8 cellular contexts compared by ENCODE assay signal in the genomic region with DNA sequence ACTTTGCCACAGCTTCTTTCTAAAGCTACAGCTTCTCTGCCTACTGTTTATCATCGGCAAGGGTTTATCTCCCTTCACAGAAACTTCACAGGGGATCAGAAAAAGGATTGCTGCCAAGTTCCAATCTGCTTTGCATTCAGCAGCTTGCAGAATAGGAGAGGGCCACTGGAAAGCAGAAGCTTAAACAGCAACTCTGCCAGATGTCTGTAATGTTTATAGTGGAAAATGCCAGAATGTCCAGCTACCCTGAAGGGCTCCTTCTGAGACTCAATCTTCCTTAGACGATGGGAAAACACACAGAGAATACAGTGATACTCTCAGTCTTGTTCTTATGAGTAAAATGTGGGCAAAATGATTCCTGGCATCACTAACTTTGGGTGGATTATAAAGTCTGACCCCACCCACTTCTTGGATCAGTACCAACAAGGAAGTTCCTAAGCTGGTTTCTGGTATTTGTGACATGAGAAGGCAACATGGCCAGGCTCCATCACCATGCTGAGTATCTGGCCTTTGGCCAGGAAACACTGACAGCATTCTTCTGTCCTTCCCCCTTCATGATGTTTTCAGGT. TPM values are rescaled to one million over a fixed set of nuclear protein-coding genes. Genes with fewer than 3 reads are reported as not detected.
DNase-seq lines count a peak whose midpoint lies in the region; ATAC-seq, FAIRE-seq and TF ChIP-seq lines count a peak whose summit lies in the region.

No MANE protein-coding gene starts in this region.

- no peak overlapping the region for H3K4me3 ChIP-seq in bronchial epithelial cell (ENCODE audit: low read depth, low read length)
- H3K4me3 ChIP-seq in upper lobe of left lung: no peak overlapping the region

- no peaks in the 10 kb centered on the region for H3K9me3 Mint-ChIP-seq in progenitor cell of endocrine pancreas (ENCODE audit: low read depth)

- no peak overlapping the region for H3K27ac Mint-ChIP-seq in progenitor cell of endocrine pancreas

- H3K4me1 ChIP-seq in upper lobe of left lung: peaks cover 77 to 81% (median 80%) of the 10 kb centered on the region in 4 donors

- peak; percentile 85 for FAIRE-seq in bronchial epithelial cell (lab: Jason Lieb, UNC)

- H3K9me3 ChIP-seq in upper lobe of left lung: no peaks in the 10 kb centered on the region

- DNase-seq in AG08395 (ENCODE audit: low spot score) (peak; percentile 88), NCI-H1092 treated with DMSO at 0.1 percent for 48 hours (lab: John Stamatoyannopoulos, UW) (peak; percentile 79), bronchial epithelial cell (ENCODE audit: low read depth) (peak; percentile 84), left kidney (ENCODE audit: low read depth, low spot score) (peak; percentile 29), upper lobe of left lung (peak in 1 of 2 donors; percentile 79), UCSD-AML1 (lab: John Stamatoyannopoulos, UW; ENCODE audit: unreplicated experiment) (no peak), progenitor cell of endocrine pancreas (ENCODE audit: low spot score, unreplicated experiment) (no peak)

- H3K36me3 Mint-ChIP-seq in progenitor cell of endocrine pancreas (ENCODE audit: insufficient read depth): no peaks in the 10 kb centered on the region

- ATAC-seq in upper lobe of left lung (ENCODE audit: low FRiP score in 2 of 2): peak; percentile 76 to 79
- ATAC-seq in HG02981 (IDR thresholded peaks at IDR 0.05; ENCODE audit: unreplicated experiment): no peak

- peaks cover 1% of the 10 kb centered on the region for H3K4me1 Mint-ChIP-seq in progenitor cell of endocrine pancreas (ENCODE audit: low read depth)

- H3K27ac ChIP-seq in upper lobe of left lung: peak overlapping the region; percentile 63 to 79 (median 72)

- no peak for TF ChIP-seq POLR2A in upper lobe of left lung (IDR thresholded peaks at IDR 0.05)

- no peak overlapping the region for H3K4me3 Mint-ChIP-seq in progenitor cell of endocrine pancreas (ENCODE audit: low read depth)

- peak in 2 of 4 donors; percentile 27 to 70 for TF ChIP-seq EP300 in upper lobe of left lung (IDR thresholded peaks at IDR 0.05)

- TF ChIP-seq CTCF in bronchial epithelial cell (IDR thresholded peaks at IDR 0.05; ENCODE audit: insufficient read depth, low read length, severe bottlenecking) (no peak), upper lobe of left lung (IDR thresholded peaks at IDR 0.05) (no peak), progenitor cell of endocrine pancreas (IDR thresholded peaks at IDR 0.05; ENCODE audit: unreplicated experiment) (no peak)

- H3K36me3 ChIP-seq in bronchial epithelial cell (ENCODE audit: control insufficient read depth, insufficient read depth, low read length) (peaks cover 44% of the 10 kb centered on the region), upper lobe of left lung (peaks cover 34 to 96% (median 55%) of the 10 kb centered on the region in 4 donors)

- H3K27me3 ChIP-seq in bronchial epithelial cell (ENCODE audit: control insufficient read depth, insufficient read depth, low read length): no peaks in the 10 kb centered on the region
- H3K27me3 ChIP-seq in upper lobe of left lung: no peaks in the 10 kb centered on the region

- H3K27me3 Mint-ChIP-seq in progenitor cell of endocrine pancreas: no peaks in the 10 kb centered on the region

- 5 to 18% methylated on average over 2 of the region's 2 CpGs for WGBS in upper lobe of left lung, 2 donors

RNA-seq across cellular contexts. Expression of a gene that starts 19.0 kb away (rescaled TPM):
- total RNA-seq in bronchial epithelial cell (215 and 356 TPM in 2 replicates), upper lobe of left lung (100 to 1,000 TPM in 5 of 6 donors, 10 to 100 TPM in 1; 96.4 to 480 (median 362) TPM), progenitor cell of endocrine pancreas (11.0 and 14.4 TPM in 2 replicates)

Comparison
In these comparisons a context has a peak if more than half of its experiments do, and no peak if none do; other contexts are left out.
1. DNase-seq: peak in AG08395 (single experiment), NCI-H1092 treated with DMSO at 0.1 percent for 48 hours (single experiment), bronchial epithelial cell (single experiment) and left kidney (single experiment); none in UCSD-AML1 (single experiment) and progenitor cell of endocrine pancreas (single experiment).